Comparison of ENCODE assay signal across 13 cellular contexts in genomic region chr1:82152356-82153281, GRCh38.
A peak's percentile ranks its signal among the peaks of the same experiment; 100 is the strongest.
DNase-seq lines count a peak whose midpoint lies in the region; ATAC-seq and TF ChIP-seq lines count a peak whose summit lies in the region.
"Had no signal": no experiment of that assay in that cellular context is flagged by ENCODE, and none has a peak within 500 bp of the region (broad histone marks: within the 10 kb centered on the region; RNA-seq: fewer than 3 reads in every experiment).

No MANE protein-coding gene starts in this region.

- TF ChIP-seq CTCF in breast epithelium (IDR thresholded peaks at IDR 0.05) (no peak), tibial artery (IDR thresholded peaks at IDR 0.05) (no peak)

- H3K36me3 ChIP-seq in breast epithelium (no peaks in the 10 kb centered on the region), tibial artery (no peaks in the 10 kb centered on the region)
- H3K36me3 ChIP-seq: BLaER1 had no signal

- H3K4me3 ChIP-seq in breast epithelium, result no peak overlapping the region
- no peak overlapping the region for H3K4me3 ChIP-seq in tibial artery
- H3K4me3 ChIP-seq: BLaER1 had no signal

- peak overlapping the region; percentile 9 to 31 for H3K27ac ChIP-seq in breast epithelium
- no peak overlapping the region for H3K27ac ChIP-seq in tibial artery
- H3K27ac ChIP-seq: BLaER1 had no signal

- H3K9me3 ChIP-seq in breast epithelium, result no peaks in the 10 kb centered on the region
- no peaks in the 10 kb centered on the region for H3K9me3 ChIP-seq in tibial artery
- H3K9me3 ChIP-seq: BLaER1 had no signal

- intact Hi-C loops in breast epithelium (cut with DNase I; ENCODE audit: low total_unique reads) (no loop called here), tibial artery (cut with DNase I; ENCODE audit: low total_unique reads) (no loop called here)

- ATAC-seq in GM18499 (IDR thresholded peaks at IDR 0.05; ENCODE audit: insufficient read depth, unreplicated experiment) (peak; percentile 46), GM19397 (IDR thresholded peaks at IDR 0.05; ENCODE audit: unreplicated experiment) (peak; percentile 69), HG03196 (IDR thresholded peaks at IDR 0.05; ENCODE audit: unreplicated experiment) (peak; percentile 66)
- ATAC-seq: effector memory CD8-positive, alpha-beta T cell had no signal

- no peak for TF ChIP-seq POLR2A in breast epithelium (IDR thresholded peaks at IDR 0.05)

- no peaks in the 10 kb centered on the region for H3K27me3 ChIP-seq in breast epithelium
- H3K27me3 ChIP-seq in tibial artery, result no peaks in the 10 kb centered on the region
- H3K27me3 ChIP-seq: BLaER1 had no signal

- H3K4me1 ChIP-seq in breast epithelium (peaks cover 0 to 4% of the 10 kb centered on the region in 2 donors), tibial artery (peaks cover 0 to 5% (median 0%) of the 10 kb centered on the region in 4 donors)
- H3K4me1 ChIP-seq: BLaER1 had no signal

- no peak for DNase-seq in breast epithelium (ENCODE audit: low spot score in 2 of 2)
- DNase-seq in tibial artery, result no peak
- DNase-seq in ecto neural progenitor cell (ENCODE audit: low spot score), result no peak
- DNase-seq in HCEC 1CT, result no peak
- no peak for DNase-seq in DMS53 treated with DMSO at 0.1 percent for 48 hours (lab: John Stamatoyannopoulos, UW; ENCODE audit: unreplicated experiment)
- DNase-seq: effector memory CD8-positive, alpha-beta T cell; H9; NCI-H510A; SW 1271 had no signal

Comparison
In these comparisons a context has a peak if more than half of its experiments do, and no peak if none do; other contexts are left out.
1. H3K27ac ChIP-seq: peak in breast epithelium (2 of 2); none in tibial artery (0 of 2).
2. Peak in every context shown above with its lines, with median percentiles within 50 percentile points of each other: ATAC-seq.